ENCODE assay signal across 13 cellular contexts in the genomic region with DNA sequence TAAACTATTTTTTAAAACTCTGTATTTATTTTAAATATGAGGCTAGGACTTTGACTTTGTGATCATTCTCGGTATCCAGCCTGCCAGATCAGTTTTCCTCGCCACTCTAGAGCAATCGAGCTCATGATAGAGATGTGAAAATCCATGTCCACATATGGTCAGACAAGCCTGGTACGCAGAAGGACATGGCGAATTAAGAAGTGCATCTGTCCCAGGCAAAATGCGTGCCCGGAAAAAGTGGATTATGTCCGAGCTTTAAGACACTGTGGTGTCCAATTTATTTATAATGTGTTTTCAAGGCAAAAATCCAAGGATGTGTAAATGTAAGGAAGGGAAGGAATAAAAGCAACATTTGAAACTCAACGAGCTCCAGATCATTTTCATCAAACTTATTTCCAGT.
DNase-seq lines count a peak whose midpoint lies in the region; TF ChIP-seq lines count a peak whose summit lies in the region.
"Had no signal": no experiment of that assay in that cellular context is flagged by ENCODE, and none has a peak within 500 bp of the region (broad histone marks: within the 10 kb centered on the region; RNA-seq: fewer than 3 reads in every experiment).

No MANE protein-coding gene starts in this region.

- WGBS in transverse colon (ENCODE audit: low coverage in 1 of 2), 2 donors = 80 to 91% methylated on average over 9 of the region's 9 CpGs

- H3K27me3 ChIP-seq in transverse colon = no peaks in the 10 kb centered on the region

- no peak for TF ChIP-seq EP300 in transverse colon (IDR thresholded peaks at IDR 0.05; ENCODE audit: low read depth)

- H3K4me1 Mint-ChIP-seq in brain (peaks cover 25% of the 10 kb centered on the region), glutamatergic neuron (ENCODE audit: low read depth, unreplicated experiment) (peaks cover 10% of the 10 kb centered on the region)
- H3K4me1 Mint-ChIP-seq: CD4-positive, alpha-beta memory T cell had no signal

- no peaks in the 10 kb centered on the region for H3K9me3 ChIP-seq in transverse colon

- peak; percentile 84 for DNase-seq in NCI-H524 treated with DMSO at 0.1 percent for 48 hours (lab: John Stamatoyannopoulos, UW)
- no peak for DNase-seq in glutamatergic neuron
- no peak for DNase-seq in NCI-H1436 (lab: John Stamatoyannopoulos, UW)
- DNase-seq in NCI-H1436 treated with DMSO at 0.1 percent for 48 hours (lab: John Stamatoyannopoulos, UW) = no peak
- no peak for DNase-seq in transverse colon
- DNase-seq: Calu3; CD4-positive, alpha-beta memory T cell; COR-L47; DMS53; DMS79 treated with DMSO at 0.1 percent for 48 hours; H9 had no signal

- H3K4me3 Mint-ChIP-seq in brain (no peak overlapping the region), glutamatergic neuron (ENCODE audit: unreplicated experiment) (no peak overlapping the region)
- H3K4me3 Mint-ChIP-seq: CD4-positive, alpha-beta memory T cell; GM23338; H9 had no signal

- H3K36me3 ChIP-seq in transverse colon = no peaks in the 10 kb centered on the region

- intact Hi-C loops in transverse colon (cut with DNase I; ENCODE audit: low total_unique reads) = no loop called here

- no peak overlapping the region for H3K27ac ChIP-seq in transverse colon

- H3K27me3 Mint-ChIP-seq in brain = peaks cover 3% of the 10 kb centered on the region
- H3K27me3 Mint-ChIP-seq in glutamatergic neuron (ENCODE audit: unreplicated experiment) = no peaks in the 10 kb centered on the region
- H3K27me3 Mint-ChIP-seq: CD4-positive, alpha-beta memory T cell had no signal

- TF ChIP-seq CTCF in brain (conservative IDR thresholded peaks at IDR 0.05) = no peak
- TF ChIP-seq CTCF in glutamatergic neuron (IDR thresholded peaks at IDR 0.05; ENCODE audit: partially characterized antibody, unreplicated experiment) = no peak
- no peak for TF ChIP-seq CTCF in transverse colon (IDR thresholded peaks at IDR 0.05)

- H3K4me3 ChIP-seq in transverse colon = no peak overlapping the region
- H3K4me3 ChIP-seq: GM23338 had no signal

- H3K27ac Mint-ChIP-seq in brain = peak overlapping the region in 3 of 5 experiments; percentile 49 to 72 (median 62)
- H3K27ac Mint-ChIP-seq in glutamatergic neuron (ENCODE audit: unreplicated experiment) = peak overlapping the region; percentile 62
- H3K27ac Mint-ChIP-seq: CD4-positive, alpha-beta memory T cell; GM23338 had no signal

- H3K36me3 Mint-ChIP-seq in brain (no peaks in the 10 kb centered on the region), glutamatergic neuron (ENCODE audit: unreplicated experiment) (no peaks in the 10 kb centered on the region)
- H3K36me3 Mint-ChIP-seq: CD4-positive, alpha-beta memory T cell had no signal

- in situ Hi-C loops in transverse colon (cut with MboI; ENCODE audit: low pct_ligation_motif_present in 1 of 4, low pct_unique_long_range_greater_than_20kb in 1 of 4, low sequenced_read_pairs in 3 of 4) = no loop called here

- H3K9me3 Mint-ChIP-seq in brain = peaks cover 0 to 2% (median 0%) of the 10 kb centered on the region in 5 experiments
- H3K9me3 Mint-ChIP-seq in glutamatergic neuron (ENCODE audit: unreplicated experiment) = no peaks in the 10 kb centered on the region

- TF ChIP-seq POLR2A in transverse colon (IDR thresholded peaks at IDR 0.05) = no peak

- H3K4me1 ChIP-seq in transverse colon = no peaks in the 10 kb centered on the region
